ENCODE assay signal across 10 cellular contexts in the genomic region with DNA sequence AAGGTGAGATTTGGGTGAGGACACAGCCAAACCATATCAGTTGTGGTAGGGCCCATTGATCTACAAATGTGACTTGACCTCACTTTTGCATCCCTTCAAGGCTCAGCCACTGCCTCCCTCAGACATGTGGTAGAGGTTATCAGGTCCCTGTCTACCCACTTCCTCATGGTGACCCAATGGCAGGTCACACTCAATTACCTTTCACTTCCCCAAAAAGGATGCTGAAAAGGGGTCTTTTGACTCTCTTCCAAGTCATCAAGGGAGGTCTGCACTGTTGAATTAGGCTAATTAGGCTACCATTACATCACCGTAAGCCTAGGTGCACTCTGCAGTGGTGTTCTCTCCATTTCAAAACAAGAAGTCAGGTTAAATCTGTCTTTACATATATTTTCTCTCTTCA. TPM values are rescaled to one million over a fixed set of nuclear protein-coding genes. Genes with fewer than 3 reads are reported as not detected.
DNase-seq lines count a peak whose midpoint lies in the region; ATAC-seq and TF ChIP-seq lines count a peak whose summit lies in the region.
"Had no signal": no experiment of that assay in that cellular context is flagged by ENCODE, and none has a peak within 500 bp of the region (broad histone marks: within the 10 kb centered on the region; RNA-seq: fewer than 3 reads in every experiment).

No MANE protein-coding gene starts in this region.

- no peaks in the 10 kb centered on the region for H3K27me3 Mint-ChIP-seq in nephron (ENCODE audit: low read depth)
- no peaks in the 10 kb centered on the region for H3K27me3 Mint-ChIP-seq in activated CD4-positive, alpha-beta T cell treated with anti-CD3 and anti-CD28 coated beads, Interleukin-2, amount 10 ng/mL, durations not matched to agents 7 days and 5 days
- H3K27me3 Mint-ChIP-seq: brain; natural killer cell treated with Interleukin-12 subunit alpha and Interleukin-12 subunit beta and Interleukin-15 and Interleukin-18, amount 100 ng/mL, for 72 hours had no signal

- TF ChIP-seq CTCF in HCT116 (IDR thresholded peaks at IDR 0.05 in 2 of 3, conservative IDR thresholded peaks at IDR 0.05 in 1 of 3; ENCODE audit: borderline replicate concordance in 1 of 3, insufficient read depth in 1 of 3, low read depth in 2 of 3, low read length in 2 of 3) (no peak), nephron (IDR thresholded peaks at IDR 0.05; ENCODE audit: unreplicated experiment in 3 of 3) (no peak)

- ATAC-seq in GM19023 (IDR thresholded peaks at IDR 0.05; ENCODE audit: unreplicated experiment): peak; percentile 28
- no peak for ATAC-seq in HCT116
- ATAC-seq: natural killer cell treated with Interleukin-12 subunit alpha and Interleukin-12 subunit beta and Interleukin-15 and Interleukin-18, amount 100 ng/mL, for 72 hours had no signal

- no peak overlapping the region for H3K4me3 Mint-ChIP-seq in nephron
- H3K4me3 Mint-ChIP-seq in activated CD4-positive, alpha-beta T cell treated with anti-CD3 and anti-CD28 coated beads, Interleukin-2, amount 10 ng/mL, durations not matched to agents 7 days and 5 days: no peak overlapping the region
- H3K4me3 Mint-ChIP-seq: brain; natural killer cell treated with Interleukin-12 subunit alpha and Interleukin-12 subunit beta and Interleukin-15 and Interleukin-18, amount 100 ng/mL, for 72 hours had no signal

- no peak overlapping the region for H3K4me3 ChIP-seq in HCT116 (replicated peaks in 1 of 2; ENCODE audit: low read depth in 1 of 2, low read length in 2 of 2)

- H3K4me1 ChIP-seq in HCT116 (ENCODE audit: control insufficient read depth in 1 of 2, insufficient read depth in 2 of 2, low read length in 2 of 2): peaks cover 5 to 13% of the 10 kb centered on the region in 2 experiments; a peak in 2 of 4 replicates

- no peak overlapping the region for H3K4me2 ChIP-seq in HCT116 (ENCODE audit: low read length)

- no peak overlapping the region for H3K27ac ChIP-seq in HCT116 (ENCODE audit: low read depth, low read length)

- no peak for TF ChIP-seq RAD21 in HCT116 (IDR thresholded peaks at IDR 0.05; ENCODE audit: low read depth)

- TF ChIP-seq POLR2A in HCT116 (IDR thresholded peaks at IDR 0.05; ENCODE audit: borderline replicate concordance, extremely low read depth, insufficient read depth, insufficient read length): no peak

- H3K9me2 ChIP-seq in HCT116 (ENCODE audit: insufficient read depth): no peaks in the 10 kb centered on the region

- CTCF ChIA-PET in HCT116 (lab: Charles Lee): interaction anchor here (1.4 kb wide), 1 partner anchor 24 kb away, joined by 4 read pairs; no protein-coding TSS in a partner anchor
- CTCF ChIA-PET in activated CD4-positive, alpha-beta T cell treated with anti-CD3 and anti-CD28 coated beads, Interleukin-2, amount 10 ng/mL, durations not matched to agents 7 days and 5 days (lab: Charles Lee): interaction anchor here (0.6 to 1.7 kb wide), 3 partner anchors 9 to 15 kb away, joined by 3 to 5 read pairs (median 3); no protein-coding TSS in a partner anchor

- no peaks in the 10 kb centered on the region for H3K9me3 ChIP-seq in HCT116 (ENCODE audit: control insufficient read depth in 1 of 2, insufficient read depth in 1 of 2, low read depth in 1 of 2, low read length in 2 of 2)

- peak overlapping the region; percentile 58 to 97 (median 94) for H3K27ac Mint-ChIP-seq in nephron
- H3K27ac Mint-ChIP-seq in activated CD4-positive, alpha-beta T cell treated with anti-CD3 and anti-CD28 coated beads, Interleukin-2, amount 10 ng/mL, durations not matched to agents 7 days and 5 days: no peak overlapping the region

- peak overlapping the region; percentile 9 for H2AFZ ChIP-seq in HCT116 (ENCODE audit: low read depth, low read length, poor library complexity, severe bottlenecking)

- POLR2A ChIA-PET in HCT116 (lab: Charles Lee): no interaction called here
- POLR2A ChIA-PET in activated CD4-positive, alpha-beta T cell treated with anti-CD3 and anti-CD28 coated beads, Interleukin-2, amount 10 ng/mL, durations not matched to agents 7 days and 5 days (lab: Charles Lee): no interaction called here

- no TSS peak for BruUV-seq in HCT116 (replicated peaks; lab: Mats Ljungman, UMichigan)

- intact Hi-C loops in HCT116 (cut with micrococcal nuclease): no loop called here

- H3K36me3 ChIP-seq in HCT116 (ENCODE audit: control insufficient read depth in 1 of 2, insufficient read depth in 2 of 2, low read length in 2 of 2): no peaks in the 10 kb centered on the region

- no peaks in the 10 kb centered on the region for H3K79me2 ChIP-seq in HCT116 (ENCODE audit: insufficient read depth, low read length)

- H3K9ac ChIP-seq in HCT116 (ENCODE audit: low read length): no peak overlapping the region

- H3K9me3 Mint-ChIP-seq in nephron: no peaks in the 10 kb centered on the region
- H3K9me3 Mint-ChIP-seq in activated CD4-positive, alpha-beta T cell treated with anti-CD3 and anti-CD28 coated beads, Interleukin-2, amount 10 ng/mL, durations not matched to agents 7 days and 5 days: peaks cover 2% of the 10 kb centered on the region
- H3K9me3 Mint-ChIP-seq: brain; natural killer cell treated with Interleukin-12 subunit alpha and Interleukin-12 subunit beta and Interleukin-15 and Interleukin-18, amount 100 ng/mL, for 72 hours had no signal

- DNase-seq in HCT116 (ENCODE audit: low read depth, low spot score): no peak
- peak; percentile 88 for DNase-seq in KBM-7
- DNase-seq in activated CD4-positive, alpha-beta T cell treated with anti-CD3 and anti-CD28 coated beads, Interleukin-2, amount 10 ng/mL, durations not matched to agents 7 days and 5 days: no peak
- DNase-seq in NCI-H82 (lab: John Stamatoyannopoulos, UW): no peak
- no peak for DNase-seq in NCI-H526 treated with DMSO at 0.1 percent for 48 hours (lab: John Stamatoyannopoulos, UW)
- no peak for DNase-seq in EL

- H3K36me3 Mint-ChIP-seq in nephron (ENCODE audit: low read depth): no peaks in the 10 kb centered on the region
- peaks cover 4% of the 10 kb centered on the region for H3K36me3 Mint-ChIP-seq in activated CD4-positive, alpha-beta T cell treated with anti-CD3 and anti-CD28 coated beads, Interleukin-2, amount 10 ng/mL, durations not matched to agents 7 days and 5 days (ENCODE audit: low read depth)
- H3K36me3 Mint-ChIP-seq: brain had no signal

- in situ Hi-C loops in KBM-7 (cut with MboI; ENCODE audit: low pct_unique_long_range_greater_than_20kb, low sequenced_read_pairs): no loop called here

- H3K4me1 Mint-ChIP-seq in nephron: peaks cover 15% of the 10 kb centered on the region
- H3K4me1 Mint-ChIP-seq in activated CD4-positive, alpha-beta T cell treated with anti-CD3 and anti-CD28 coated beads, Interleukin-2, amount 10 ng/mL, durations not matched to agents 7 days and 5 days: peaks cover 6% of the 10 kb centered on the region

- RAD21 ChIA-PET in HCT116 (lab: Charles Lee; ENCODE audit: low non-redundant PET in 1 of 2, low total read pairs in 2 of 2, uncharacterized antibody in 2 of 2, unreplicated experiment in 2 of 2): no interaction called here

- no peaks in the 10 kb centered on the region for H3K27me3 ChIP-seq in HCT116 (ENCODE audit: insufficient read depth, low read length)

- no peaks in the 10 kb centered on the region for H4K20me1 ChIP-seq in HCT116 (ENCODE audit: insufficient read depth)

TF ChIP-seq in HCT116, 20 proteins besides CTCF, POLR2A, EP300 and RAD21:
- TF ChIP-seq SIN3A (IDR thresholded peaks at IDR 0.05; ENCODE audit: low read depth) (no peak), CEBPB (IDR thresholded peaks at IDR 0.05; ENCODE audit: low read depth) (no peak), TCF7L2 (IDR thresholded peaks at IDR 0.05; ENCODE audit: borderline replicate concordance, extremely low read depth, insufficient read depth, insufficient read length) (no peak), POLR2AphosphoS5 (IDR thresholded peaks at IDR 0.05; ENCODE audit: low read depth, low read length) (no peak), ELF1 (IDR thresholded peaks at IDR 0.05; ENCODE audit: borderline replicate concordance, low read depth) (no peak), EZH2phosphoT487 (IDR thresholded peaks at IDR 0.05; ENCODE audit: borderline replicate concordance) (no peak), CBX3 (IDR thresholded peaks at IDR 0.05; ENCODE audit: low read depth) (no peak), EZH2 (IDR thresholded peaks at IDR 0.05) (no peak), ZNF274 (IDR thresholded peaks at IDR 0.05; ENCODE audit: low read depth, low read length) (no peak), SRF (IDR thresholded peaks at IDR 0.05; ENCODE audit: low read depth) (no peak), EGR1 (IDR thresholded peaks at IDR 0.05; ENCODE audit: low read depth) (no peak)
- TF ChIP-seq, protein P1, sequence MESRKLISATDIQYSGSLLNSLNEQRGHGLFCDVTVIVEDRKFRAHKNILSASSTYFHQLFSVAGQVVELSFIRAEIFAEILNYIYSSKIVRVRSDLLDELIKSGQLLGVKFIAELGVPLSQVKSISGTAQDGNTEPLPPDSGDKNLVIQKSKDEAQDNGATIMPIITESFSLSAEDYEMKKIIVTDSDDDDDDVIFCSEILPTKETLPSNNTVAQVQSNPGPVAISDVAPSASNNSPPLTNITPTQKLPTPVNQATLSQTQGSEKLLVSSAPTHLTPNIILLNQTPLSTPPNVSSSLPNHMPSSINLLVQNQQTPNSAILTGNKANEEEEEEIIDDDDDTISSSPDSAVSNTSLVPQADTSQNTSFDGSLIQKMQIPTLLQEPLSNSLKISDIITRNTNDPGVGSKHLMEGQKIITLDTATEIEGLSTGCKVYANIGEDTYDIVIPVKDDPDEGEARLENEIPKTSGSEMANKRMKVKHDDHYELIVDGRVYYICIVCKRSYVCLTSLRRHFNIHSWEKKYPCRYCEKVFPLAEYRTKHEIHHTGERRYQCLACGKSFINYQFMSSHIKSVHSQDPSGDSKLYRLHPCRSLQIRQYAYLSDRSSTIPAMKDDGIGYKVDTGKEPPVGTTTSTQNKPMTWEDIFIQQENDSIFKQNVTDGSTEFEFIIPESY (IDR thresholded peaks at IDR 0.05; ENCODE audit: extremely low read depth, insufficient replicate concordance, low read length): no peak
- TF ChIP-seq, protein P2, sequence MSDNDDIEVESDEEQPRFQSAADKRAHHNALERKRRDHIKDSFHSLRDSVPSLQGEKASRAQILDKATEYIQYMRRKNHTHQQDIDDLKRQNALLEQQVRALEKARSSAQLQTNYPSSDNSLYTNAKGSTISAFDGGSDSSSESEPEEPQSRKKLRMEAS (IDR thresholded peaks at IDR 0.05): no peak

RNA-seq across cellular contexts. Expression of a gene that starts 22.6 kb away (rescaled TPM):
- 20.3 TPM for total RNA-seq in HCT116 (2021; ENCODE audit: unreplicated experiment)
- polyA plus RNA-seq in HCT116 (2012): 11.4 and 12.7 TPM in 2 replicates
- 1 to 10 TPM; 1.4 to 2.5 TPM for total RNA-seq in activated CD4-positive, alpha-beta T cell treated with anti-CD3 and anti-CD28 coated beads, Interleukin-2, amount 10 ng/mL, durations not matched to agents 7 days and 5 days

RNA-seq across cellular contexts. Expression of a gene that starts 24.0 kb away (rescaled TPM):
- 41.4 TPM for total RNA-seq in HCT116 (2021; ENCODE audit: unreplicated experiment)
- 10.9 and 13.9 TPM in 2 replicates for polyA plus RNA-seq in HCT116 (2012)
- 10 to 100 TPM; 57.4 to 68.7 TPM for total RNA-seq in activated CD4-positive, alpha-beta T cell treated with anti-CD3 and anti-CD28 coated beads, Interleukin-2, amount 10 ng/mL, durations not matched to agents 7 days and 5 days
